1 cellular context compared by ENCODE assay signal in genomic region chr12:83408168-83408567, GRCh38.
TF ChIP-seq lines count a peak whose summit lies in the region.

No MANE protein-coding gene starts in this region.

TF ChIP-seq in HepG2, 621 proteins besides CTCF, POLR2A, EP300 and RAD21 (continued from another document):
- TF ChIP-seq ZNF362 (CRISPR knock-in tag; IDR thresholded peaks at IDR 0.05; ENCODE audit: borderline replicate concordance) (no peak), ZSCAN9 (CRISPR knock-in tag; IDR thresholded peaks at IDR 0.05; ENCODE audit: borderline replicate concordance) (no peak), ZNF709 (CRISPR knock-in tag; IDR thresholded peaks at IDR 0.05) (no peak)
